In genomic region chr2:231370749-231371429, GRCh38 we compare ENCODE assay signal across 1 cellular context.
TF ChIP-seq lines count a peak whose summit lies in the region.

No MANE protein-coding gene starts in this region.

TF ChIP-seq in H1, 55 proteins besides CTCF, POLR2A, EP300 and RAD21:
- TF ChIP-seq POU5F1 (IDR thresholded peaks at IDR 0.05; ENCODE audit: low read depth, low read length) (0 out of 2 replicates have a peak, but pooled peaks have one; percentile 5), KDM4A (IDR thresholded peaks at IDR 0.05; ENCODE audit: low read depth, low read length, severe bottlenecking) (no peak), SP1 (IDR thresholded peaks at IDR 0.05; ENCODE audit: low read depth, low read length) (0 out of 2 replicates have a peak, but pooled peaks have one; percentile 19), TAF1 (IDR thresholded peaks at IDR 0.05; ENCODE audit: low read depth, low read length) (peak; percentile 11; the same call in 1 of the 2 replicates), TEAD4 (IDR thresholded peaks at IDR 0.05; ENCODE audit: low read depth, low read length) (0 out of 2 replicates have a peak, but pooled peaks have one; percentile 17), BRCA1 (IDR thresholded peaks at IDR 0.05; ENCODE audit: low read depth, low read length) (no peak), JUN (IDR thresholded peaks at IDR 0.05; ENCODE audit: low read depth, low read length) (no peak), RFX5 (IDR thresholded peaks at IDR 0.05; ENCODE audit: borderline replicate concordance, low read depth, low read length) (peak; percentile 61; the same call in 1 of the 2 replicates), HDAC2 (IDR thresholded peaks at IDR 0.05; ENCODE audit: borderline replicate concordance in 1 of 2, low read depth in 2 of 2, low read length in 2 of 2) (0 out of 4 replicates have a peak, but pooled peaks of 1 of the 2 experiments have one; percentile 24)
- TF ChIP-seq, protein P1, sequence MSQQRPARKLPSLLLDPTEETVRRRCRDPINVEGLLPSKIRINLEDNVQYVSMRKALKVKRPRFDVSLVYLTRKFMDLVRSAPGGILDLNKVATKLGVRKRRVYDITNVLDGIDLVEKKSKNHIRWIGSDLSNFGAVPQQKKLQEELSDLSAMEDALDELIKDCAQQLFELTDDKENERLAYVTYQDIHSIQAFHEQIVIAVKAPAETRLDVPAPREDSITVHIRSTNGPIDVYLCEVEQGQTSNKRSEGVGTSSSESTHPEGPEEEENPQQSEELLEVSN (IDR thresholded peaks at IDR 0.05) = peak; percentile 62
